In genomic region chr6:118554698-118555097, GRCh38 we compare ENCODE assay signal across 24 cellular contexts. TPM values are rescaled to one million over a fixed set of nuclear protein-coding genes. Genes with fewer than 3 reads are reported as not detected.
DNase-seq lines count a peak whose midpoint lies in the region; ATAC-seq, FAIRE-seq and TF ChIP-seq lines count a peak whose summit lies in the region.
"Had no signal": no experiment of that assay in that cellular context is flagged by ENCODE, and none has a peak within 500 bp of the region (broad histone marks: within the 10 kb centered on the region; RNA-seq: fewer than 3 reads in every experiment).

No MANE protein-coding gene starts in this region.

- H3K27ac Mint-ChIP-seq in CD8-positive, alpha-beta T cell = peak overlapping the region; percentile 37
- H3K27ac Mint-ChIP-seq: CD4-positive, CD25-positive, alpha-beta regulatory T cell had no signal

- FAIRE-seq in pancreas (lab: Jason Lieb, UNC) = no peak
- FAIRE-seq: GM12891, GM19239, RCC 7860 had no signal

- H3K36me3 Mint-ChIP-seq in CD8-positive, alpha-beta T cell = peaks cover 11% of the 10 kb centered on the region

- no peak for DNase-seq in CD8-positive, alpha-beta T cell
- no peak for DNase-seq in right atrium auricular region (ENCODE audit: low spot score)
- no peak for DNase-seq in stimulated activated CD8-positive, alpha-beta memory T cell treated with anti-CD3 and anti-CD28 coated beads, Interleukin-4, amount 100 ng/mL, for 48 hours
- no peak for DNase-seq in pancreas
- no peak for DNase-seq in HEK293T (ENCODE audit: extremely low spot score)
- no peak for DNase-seq in SJCRH30
- DNase-seq: BE2C; Calu3; CD4-positive, CD25-positive, alpha-beta regulatory T cell; DMS53; GOT3; NCI-H1105; NCI-H2081; NCI-H2171 treated with DMSO at 0.1 percent for 48 hours; NCI-H446; SHP77 treated with DMSO at 0.1 percent for 48 hours had no signal

- H3K27ac ChIP-seq in CD8-positive, alpha-beta T cell (ENCODE audit: low read depth, low read length) = no peak overlapping the region
- peak overlapping the region; percentile 8 to 78 (median 68) for H3K27ac ChIP-seq in gastroesophageal sphincter
- H3K27ac ChIP-seq in right atrium auricular region = peak overlapping the region; percentile 78 to 83
- H3K27ac ChIP-seq in skeletal muscle tissue (ENCODE audit: low read depth, low read length) = peak overlapping the region; percentile 88
- H3K27ac ChIP-seq in pancreas = no peak overlapping the region
- no peak overlapping the region for H3K27ac ChIP-seq in SJCRH30

- ATAC-seq in CD8-positive, alpha-beta T cell = no peak
- ATAC-seq in gastroesophageal sphincter = no peak
- ATAC-seq in pancreas = no peak
- ATAC-seq: HCT116 had no signal

- no peak overlapping the region for H3K4me3 Mint-ChIP-seq in CD8-positive, alpha-beta T cell
- H3K4me3 Mint-ChIP-seq: CD4-positive, CD25-positive, alpha-beta regulatory T cell had no signal

- H3K4me1 ChIP-seq in CD8-positive, alpha-beta T cell (ENCODE audit: insufficient read depth, low read length) = peaks cover 25% of the 10 kb centered on the region
- H3K4me1 ChIP-seq in gastroesophageal sphincter (peaks cover 0 to 84% (median 4%) of the 10 kb centered on the region in 3 donors), right atrium auricular region (peaks cover 0 to 13% of the 10 kb centered on the region in 2 donors), skeletal muscle tissue (ENCODE audit: control insufficient read depth in 3 of 3, insufficient read depth in 3 of 3, low read length in 3 of 3) (peaks cover 10 to 20% (median 18%) of the 10 kb centered on the region in 3 donors), pancreas (peaks cover 0 to 1% (median 0%) of the 10 kb centered on the region in 3 donors), SJCRH30 (peaks cover 10% of the 10 kb centered on the region; the same call in 1 of the 2 replicates)

- H3K36me3 ChIP-seq in CD8-positive, alpha-beta T cell (ENCODE audit: insufficient read depth, low read length) = no peaks in the 10 kb centered on the region
- peaks cover 3 to 8% of the 10 kb centered on the region in 2 donors for H3K36me3 ChIP-seq in gastroesophageal sphincter
- peaks cover 69% of the 10 kb centered on the region for H3K36me3 ChIP-seq in right atrium auricular region
- peaks cover 0 to 5% (median 3%) of the 10 kb centered on the region in 3 donors for H3K36me3 ChIP-seq in skeletal muscle tissue (ENCODE audit: control insufficient read depth in 3 of 3, insufficient read depth in 3 of 3, low read length in 3 of 3)
- H3K36me3 ChIP-seq in pancreas = no peaks in the 10 kb centered on the region
- 0 out of 2 replicates have a peak, but pooled peaks cover under 1% of the 10 kb centered on the region for H3K36me3 ChIP-seq in SJCRH30
- H3K36me3 ChIP-seq: BE2C had no signal

- TF ChIP-seq POLR2A in gastroesophageal sphincter (IDR thresholded peaks at IDR 0.05) = no peak

- H3K9ac ChIP-seq in skeletal muscle tissue (ENCODE audit: low read depth in 1 of 3, low read length in 3 of 3) = peak overlapping the region in 2 of 3 donors; percentile 10 to 42

- TF ChIP-seq EP300 in gastroesophageal sphincter (IDR thresholded peaks at IDR 0.05) = no peak

- H3K9me3 Mint-ChIP-seq in CD8-positive, alpha-beta T cell = no peaks in the 10 kb centered on the region
- H3K9me3 Mint-ChIP-seq: CD4-positive, CD25-positive, alpha-beta regulatory T cell had no signal

- intact Hi-C loops in CD8-positive, alpha-beta T cell (cut with DNase I, micrococcal nuclease) = loop anchor here (5.0 to 10.0 kb wide), 5 partner anchors 67 to 952 kb away; partner anchors contain the start of genes FAM184A (in 1 of the 2) and GOPC (in 1 of the 2)
- intact Hi-C loops in pancreas (cut with DNase I) = no loop called here

- 6 to 21% methylated on average over 1 of the region's 1 CpG for WGBS in gastroesophageal sphincter (ENCODE audit: low coverage in 1 of 2), 2 donors
- 74 to 79% methylated on average over 1 of the region's 1 CpG for WGBS in pancreas, 2 donors

- no peaks in the 10 kb centered on the region for H3K27me3 ChIP-seq in CD8-positive, alpha-beta T cell (ENCODE audit: insufficient read depth, low read length)
- no peaks in the 10 kb centered on the region for H3K27me3 ChIP-seq in gastroesophageal sphincter
- no peaks in the 10 kb centered on the region for H3K27me3 ChIP-seq in right atrium auricular region
- H3K27me3 ChIP-seq in skeletal muscle tissue (ENCODE audit: control insufficient read depth in 3 of 3, insufficient read depth in 3 of 3, low read length in 3 of 3) = no peaks in the 10 kb centered on the region
- no peaks in the 10 kb centered on the region for H3K27me3 ChIP-seq in pancreas
- no peaks in the 10 kb centered on the region for H3K27me3 ChIP-seq in SJCRH30
- H3K27me3 ChIP-seq: BE2C had no signal

- H3K27me3 Mint-ChIP-seq in CD8-positive, alpha-beta T cell (ENCODE audit: low read depth) = no peaks in the 10 kb centered on the region

- CTCF ChIA-PET in CD8-positive, alpha-beta T cell (lab: Charles Lee) = interaction anchor here (1.5 to 1.7 kb wide), 2 partner anchors 11 to 270 kb away, joined by 4 to 10 read pairs; no protein-coding TSS in a partner anchor
- CTCF ChIA-PET in HEK293T (lab: Yijun Ruan, JAX) = no interaction called here

- H3K4me1 Mint-ChIP-seq in CD8-positive, alpha-beta T cell (ENCODE audit: low read depth) = peaks cover 65% of the 10 kb centered on the region

- POLR2A ChIA-PET in CD8-positive, alpha-beta T cell (lab: Charles Lee) = no interaction called here
- POLR2A ChIA-PET in HEK293T (lab: Yijun Ruan, JAX) = no interaction called here

- H3K4me3 ChIP-seq in CD8-positive, alpha-beta T cell (ENCODE audit: low read depth, low read length) = no peak overlapping the region
- H3K4me3 ChIP-seq in gastroesophageal sphincter (peak overlapping the region in 1 of 2 donors; percentile 43), right atrium auricular region (peak overlapping the region; percentile 43 to 48), skeletal muscle tissue (ENCODE audit: low read length in 3 of 3) (peak overlapping the region in 1 of 3 donors; percentile 35), pancreas (no peak overlapping the region), SJCRH30 (no peak overlapping the region)

- H3K9me3 ChIP-seq in CD8-positive, alpha-beta T cell (ENCODE audit: low read length) = no peaks in the 10 kb centered on the region
- H3K9me3 ChIP-seq in gastroesophageal sphincter = no peaks in the 10 kb centered on the region
- H3K9me3 ChIP-seq in right atrium auricular region = no peaks in the 10 kb centered on the region
- no peaks in the 10 kb centered on the region for H3K9me3 ChIP-seq in skeletal muscle tissue (ENCODE audit: control insufficient read depth in 3 of 3, low read length in 3 of 3)
- H3K9me3 ChIP-seq in pancreas = no peaks in the 10 kb centered on the region
- H3K9me3 ChIP-seq in SJCRH30 (replicated peaks) = no peaks in the 10 kb centered on the region
- H3K9me3 ChIP-seq: BE2C had no signal

- TF ChIP-seq CTCF in CD8-positive, alpha-beta T cell (IDR thresholded peaks at IDR 0.05) = no peak
- TF ChIP-seq CTCF in gastroesophageal sphincter (IDR thresholded peaks at IDR 0.05) (no peak), right atrium auricular region (IDR thresholded peaks at IDR 0.05) (no peak), pancreas (IDR thresholded peaks at IDR 0.05) (no peak)

TF ChIP-seq in HEK293T, 16 proteins besides CTCF, POLR2A, EP300 and RAD21:
- TF ChIP-seq ARNT (IDR thresholded peaks at IDR 0.05) = no peak
- no peak for TF ChIP-seq L3MBTL2 (conservative IDR thresholded peaks at IDR 0.05)
- no peak for TF ChIP-seq LEF1 (IDR thresholded peaks at IDR 0.05; ENCODE audit: borderline replicate concordance)
- TF ChIP-seq PKNOX1 (IDR thresholded peaks at IDR 0.05) = no peak
- TF ChIP-seq CTBP1 (IDR thresholded peaks at IDR 0.05; ENCODE audit: borderline replicate concordance) = no peak
- no peak for TF ChIP-seq ELF4 (IDR thresholded peaks at IDR 0.05)
- TF ChIP-seq SUZ12 (IDR thresholded peaks at IDR 0.05) = no peak
- no peak for TF ChIP-seq HDGF (IDR thresholded peaks at IDR 0.05; ENCODE audit: borderline replicate concordance)
- no peak for TF ChIP-seq TARDBP (IDR thresholded peaks at IDR 0.05)
- no peak for TF ChIP-seq ZNF384 (IDR thresholded peaks at IDR 0.05)
- TF ChIP-seq BHLHE40 (IDR thresholded peaks at IDR 0.05; ENCODE audit: borderline replicate concordance) = no peak
- TF ChIP-seq SP1 (IDR thresholded peaks at IDR 0.05) = no peak
- TF ChIP-seq FOXA1 (IDR thresholded peaks at IDR 0.05) = no peak
- TF ChIP-seq FOXM1 (IDR thresholded peaks at IDR 0.05; ENCODE audit: borderline replicate concordance) = no peak
- no peak for TF ChIP-seq FOXK2 (IDR thresholded peaks at IDR 0.05)
- no peak for TF ChIP-seq NFRKB (IDR thresholded peaks at IDR 0.05)

RNA-seq across cellular contexts. Expression of gene PLN, which starts 6.6 kb away (rescaled TPM):
- total RNA-seq in CD8-positive, alpha-beta T cell = not detected
- total RNA-seq in gastroesophageal sphincter = 100 to 1,000 TPM; 318 to 555 (median 484) TPM
- 1,000 to 10,000 TPM in 1 of 2 donors, 100 to 1,000 TPM in 1; 560 to 1,831 TPM for total RNA-seq in right atrium auricular region
- 18.3 TPM for total RNA-seq in skeletal muscle tissue
- total RNA-seq in pancreas = 1 to 10 TPM in 1 of 6 donors, under 1 TPM in 5; 0.09 to 1.1 (median 0.52) TPM
- 1 to 10 TPM; 2.1 to 2.8 TPM for polyA plus RNA-seq in pancreas
- total RNA-seq in SJCRH30 (2014; rRNA removed; shearing (Covaris generic)) = 0.45 and 0.48 TPM in 2 replicates
- total RNA-seq: A172; Calu3; CD4-positive, CD25-positive, alpha-beta regulatory T cell; OCI-LY7 had no signal

Comparison
In these comparisons a context has a peak if more than half of its experiments do, and no peak if none do; other contexts are left out.
1. H3K27ac ChIP-seq: peak in gastroesophageal sphincter (4 of 4), right atrium auricular region (2 of 2) and skeletal muscle tissue (single experiment); none in CD8-positive, alpha-beta T cell (single experiment), pancreas (0 of 4) and SJCRH30 (single experiment).
2. H3K4me3 ChIP-seq: peak in right atrium auricular region (2 of 2); none in CD8-positive, alpha-beta T cell (single experiment), pancreas (0 of 4) and SJCRH30 (single experiment).
3. RNA of gene PLN, which starts 6.6 kb away (total RNA-seq): 560 to 1,831 TPM in right atrium auricular region and 318 to 555 TPM in gastroesophageal sphincter; 18.3 TPM in skeletal muscle tissue (single experiment), 0.09 to 1.1 TPM in pancreas, 0.45 to 0.48 TPM in SJCRH30 and not detected in CD8-positive, alpha-beta T cell; every median in the first group is over 10 times any median in the second.
4. intact Hi-C loops: an anchor here in CD8-positive, alpha-beta T cell (5.0 to 10.0 kb wide); none called in pancreas.